Comparison of ENCODE assay signal across 1 cellular context in the genomic region with DNA sequence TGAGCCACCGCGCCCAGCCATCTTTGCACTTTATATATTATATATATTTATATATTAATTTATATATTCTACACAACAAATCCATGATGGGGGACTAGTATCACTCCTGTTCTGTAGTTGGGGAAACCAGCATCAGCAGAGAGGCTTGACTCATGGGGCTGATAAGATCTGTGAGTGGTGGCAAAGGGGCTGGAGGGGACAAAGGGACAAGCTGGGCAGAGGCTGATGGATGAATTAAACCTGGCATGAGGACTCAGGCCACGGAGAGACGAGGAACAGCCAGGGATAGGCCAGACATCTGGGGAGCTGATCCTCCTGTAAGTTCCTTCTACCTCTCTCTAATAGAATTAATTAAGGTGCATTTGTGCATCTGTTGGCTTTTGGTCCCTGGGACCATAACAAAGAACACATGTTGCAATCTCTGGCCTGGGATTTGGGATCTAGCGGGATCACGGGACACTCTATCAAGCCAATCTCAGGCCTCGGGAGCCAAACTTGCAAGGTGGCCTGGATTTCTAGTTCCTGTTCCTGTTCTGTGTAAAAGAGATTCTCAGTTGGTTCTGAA.
TF ChIP-seq lines count a peak whose summit lies in the region.

No MANE protein-coding gene starts in this region.

TF ChIP-seq in H1, 55 proteins besides CTCF, POLR2A, EP300 and RAD21:
- TF ChIP-seq MAX (IDR thresholded peaks at IDR 0.05), result no peak
- TF ChIP-seq, protein P1, sequence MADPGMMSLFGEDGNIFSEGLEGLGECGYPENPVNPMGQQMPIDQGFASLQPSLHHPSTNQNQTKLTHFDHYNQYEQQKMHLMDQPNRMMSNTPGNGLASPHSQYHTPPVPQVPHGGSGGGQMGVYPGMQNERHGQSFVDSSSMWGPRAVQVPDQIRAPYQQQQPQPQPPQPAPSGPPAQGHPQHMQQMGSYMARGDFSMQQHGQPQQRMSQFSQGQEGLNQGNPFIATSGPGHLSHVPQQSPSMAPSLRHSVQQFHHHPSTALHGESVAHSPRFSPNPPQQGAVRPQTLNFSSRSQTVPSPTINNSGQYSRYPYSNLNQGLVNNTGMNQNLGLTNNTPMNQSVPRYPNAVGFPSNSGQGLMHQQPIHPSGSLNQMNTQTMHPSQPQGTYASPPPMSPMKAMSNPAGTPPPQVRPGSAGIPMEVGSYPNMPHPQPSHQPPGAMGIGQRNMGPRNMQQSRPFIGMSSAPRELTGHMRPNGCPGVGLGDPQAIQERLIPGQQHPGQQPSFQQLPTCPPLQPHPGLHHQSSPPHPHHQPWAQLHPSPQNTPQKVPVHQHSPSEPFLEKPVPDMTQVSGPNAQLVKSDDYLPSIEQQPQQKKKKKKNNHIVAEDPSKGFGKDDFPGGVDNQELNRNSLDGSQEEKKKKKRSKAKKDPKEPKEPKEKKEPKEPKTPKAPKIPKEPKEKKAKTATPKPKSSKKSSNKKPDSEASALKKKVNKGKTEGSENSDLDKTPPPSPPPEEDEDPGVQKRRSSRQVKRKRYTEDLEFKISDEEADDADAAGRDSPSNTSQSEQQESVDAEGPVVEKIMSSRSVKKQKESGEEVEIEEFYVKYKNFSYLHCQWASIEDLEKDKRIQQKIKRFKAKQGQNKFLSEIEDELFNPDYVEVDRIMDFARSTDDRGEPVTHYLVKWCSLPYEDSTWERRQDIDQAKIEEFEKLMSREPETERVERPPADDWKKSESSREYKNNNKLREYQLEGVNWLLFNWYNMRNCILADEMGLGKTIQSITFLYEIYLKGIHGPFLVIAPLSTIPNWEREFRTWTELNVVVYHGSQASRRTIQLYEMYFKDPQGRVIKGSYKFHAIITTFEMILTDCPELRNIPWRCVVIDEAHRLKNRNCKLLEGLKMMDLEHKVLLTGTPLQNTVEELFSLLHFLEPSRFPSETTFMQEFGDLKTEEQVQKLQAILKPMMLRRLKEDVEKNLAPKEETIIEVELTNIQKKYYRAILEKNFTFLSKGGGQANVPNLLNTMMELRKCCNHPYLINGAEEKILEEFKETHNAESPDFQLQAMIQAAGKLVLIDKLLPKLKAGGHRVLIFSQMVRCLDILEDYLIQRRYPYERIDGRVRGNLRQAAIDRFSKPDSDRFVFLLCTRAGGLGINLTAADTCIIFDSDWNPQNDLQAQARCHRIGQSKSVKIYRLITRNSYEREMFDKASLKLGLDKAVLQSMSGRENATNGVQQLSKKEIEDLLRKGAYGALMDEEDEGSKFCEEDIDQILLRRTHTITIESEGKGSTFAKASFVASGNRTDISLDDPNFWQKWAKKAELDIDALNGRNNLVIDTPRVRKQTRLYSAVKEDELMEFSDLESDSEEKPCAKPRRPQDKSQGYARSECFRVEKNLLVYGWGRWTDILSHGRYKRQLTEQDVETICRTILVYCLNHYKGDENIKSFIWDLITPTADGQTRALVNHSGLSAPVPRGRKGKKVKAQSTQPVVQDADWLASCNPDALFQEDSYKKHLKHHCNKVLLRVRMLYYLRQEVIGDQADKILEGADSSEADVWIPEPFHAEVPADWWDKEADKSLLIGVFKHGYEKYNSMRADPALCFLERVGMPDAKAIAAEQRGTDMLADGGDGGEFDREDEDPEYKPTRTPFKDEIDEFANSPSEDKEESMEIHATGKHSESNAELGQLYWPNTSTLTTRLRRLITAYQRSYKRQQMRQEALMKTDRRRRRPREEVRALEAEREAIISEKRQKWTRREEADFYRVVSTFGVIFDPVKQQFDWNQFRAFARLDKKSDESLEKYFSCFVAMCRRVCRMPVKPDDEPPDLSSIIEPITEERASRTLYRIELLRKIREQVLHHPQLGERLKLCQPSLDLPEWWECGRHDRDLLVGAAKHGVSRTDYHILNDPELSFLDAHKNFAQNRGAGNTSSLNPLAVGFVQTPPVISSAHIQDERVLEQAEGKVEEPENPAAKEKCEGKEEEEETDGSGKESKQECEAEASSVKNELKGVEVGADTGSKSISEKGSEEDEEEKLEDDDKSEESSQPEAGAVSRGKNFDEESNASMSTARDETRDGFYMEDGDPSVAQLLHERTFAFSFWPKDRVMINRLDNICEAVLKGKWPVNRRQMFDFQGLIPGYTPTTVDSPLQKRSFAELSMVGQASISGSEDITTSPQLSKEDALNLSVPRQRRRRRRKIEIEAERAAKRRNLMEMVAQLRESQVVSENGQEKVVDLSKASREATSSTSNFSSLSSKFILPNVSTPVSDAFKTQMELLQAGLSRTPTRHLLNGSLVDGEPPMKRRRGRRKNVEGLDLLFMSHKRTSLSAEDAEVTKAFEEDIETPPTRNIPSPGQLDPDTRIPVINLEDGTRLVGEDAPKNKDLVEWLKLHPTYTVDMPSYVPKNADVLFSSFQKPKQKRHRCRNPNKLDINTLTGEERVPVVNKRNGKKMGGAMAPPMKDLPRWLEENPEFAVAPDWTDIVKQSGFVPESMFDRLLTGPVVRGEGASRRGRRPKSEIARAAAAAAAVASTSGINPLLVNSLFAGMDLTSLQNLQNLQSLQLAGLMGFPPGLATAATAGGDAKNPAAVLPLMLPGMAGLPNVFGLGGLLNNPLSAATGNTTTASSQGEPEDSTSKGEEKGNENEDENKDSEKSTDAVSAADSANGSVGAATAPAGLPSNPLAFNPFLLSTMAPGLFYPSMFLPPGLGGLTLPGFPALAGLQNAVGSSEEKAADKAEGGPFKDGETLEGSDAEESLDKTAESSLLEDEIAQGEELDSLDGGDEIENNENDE (IDR thresholded peaks at IDR 0.05; ENCODE audit: insufficient replicate concordance, low read length), result no peak
- TF ChIP-seq ASH2L (IDR thresholded peaks at IDR 0.05; ENCODE audit: low read length), result no peak
- TF ChIP-seq EGR1 (IDR thresholded peaks at IDR 0.05; ENCODE audit: borderline replicate concordance, low read depth, low read length), result no peak
- no peak for TF ChIP-seq ATF3 (IDR thresholded peaks at IDR 0.05; ENCODE audit: insufficient read depth, low read depth, low read length)
- no peak for TF ChIP-seq KDM1A (IDR thresholded peaks at IDR 0.05; ENCODE audit: borderline replicate concordance, low read length)
- no peak for TF ChIP-seq GTF2F1 (IDR thresholded peaks at IDR 0.05; ENCODE audit: borderline replicate concordance, low read depth, low read length)
- no peak for TF ChIP-seq POLR2AphosphoS5 (IDR thresholded peaks at IDR 0.05; ENCODE audit: low read depth, low read length)
- no peak for TF ChIP-seq HDAC2 (IDR thresholded peaks at IDR 0.05; ENCODE audit: borderline replicate concordance in 1 of 2, low read depth in 2 of 2, low read length in 2 of 2)
- no peak for TF ChIP-seq SUZ12 (IDR thresholded peaks at IDR 0.05; ENCODE audit: low read length)
- no peak for TF ChIP-seq CHD1 (IDR thresholded peaks at IDR 0.05; ENCODE audit: low read depth, low read length)
- TF ChIP-seq EZH2 (IDR thresholded peaks at IDR 0.05; ENCODE audit: low read depth, low read length, severe bottlenecking), result no peak
- TF ChIP-seq, protein P2, sequence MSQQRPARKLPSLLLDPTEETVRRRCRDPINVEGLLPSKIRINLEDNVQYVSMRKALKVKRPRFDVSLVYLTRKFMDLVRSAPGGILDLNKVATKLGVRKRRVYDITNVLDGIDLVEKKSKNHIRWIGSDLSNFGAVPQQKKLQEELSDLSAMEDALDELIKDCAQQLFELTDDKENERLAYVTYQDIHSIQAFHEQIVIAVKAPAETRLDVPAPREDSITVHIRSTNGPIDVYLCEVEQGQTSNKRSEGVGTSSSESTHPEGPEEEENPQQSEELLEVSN (IDR thresholded peaks at IDR 0.05), result no peak
- TF ChIP-seq KDM4A (IDR thresholded peaks at IDR 0.05; ENCODE audit: low read depth, low read length, severe bottlenecking), result no peak
- TF ChIP-seq JUND (IDR thresholded peaks at IDR 0.05; ENCODE audit: low read length), result no peak
- no peak for TF ChIP-seq SIRT6 (IDR thresholded peaks at IDR 0.05; ENCODE audit: low read length)
- TF ChIP-seq POU5F1 (IDR thresholded peaks at IDR 0.05; ENCODE audit: low read depth, low read length), result no peak
